Comparison of ENCODE assay signal across 17 cellular contexts in genomic region chr10:23534328-23534727, GRCh38.
"Had no signal": no experiment of that assay in that cellular context is flagged by ENCODE, and none has a peak within 500 bp of the region (broad histone marks: within the 10 kb centered on the region; RNA-seq: fewer than 3 reads in every experiment).

No MANE protein-coding gene starts in this region.

- H3K27me3 ChIP-seq: adrenal gland had no signal

- H3K4me1 ChIP-seq: adrenal gland had no signal

- H3K36me3 ChIP-seq: adrenal gland had no signal

- H3K4me1 Mint-ChIP-seq: natural killer cell had no signal

- H3K9me3 ChIP-seq: adrenal gland, mucosa of descending colon had no signal

- H3K27ac Mint-ChIP-seq: memory B cell; natural killer cell; stimulated activated naive B cell treated with anti-CD40 and anti-IgM and Interleukin-4, amounts not matched to agents 10 μg/mL and 1 μg/mL and 100 μg/mL, for 72 hours had no signal

- H3K4me3 Mint-ChIP-seq: memory B cell; natural killer cell; stimulated activated naive B cell treated with anti-CD40 and anti-IgM and Interleukin-4, amounts not matched to agents 10 μg/mL and 1 μg/mL and 100 μg/mL, for 72 hours had no signal

- H3K36me3 Mint-ChIP-seq: memory B cell; natural killer cell; stimulated activated naive B cell treated with anti-CD40 and anti-IgM and Interleukin-4, amounts not matched to agents 10 μg/mL and 1 μg/mL and 100 μg/mL, for 72 hours had no signal

- ATAC-seq: left ventricle myocardium superior; mucosa of descending colon; natural killer cell; Right ventricle myocardium inferior; stimulated activated naive B cell treated with anti-CD40 and anti-IgM and Interleukin-4, amounts not matched to agents 10 μg/mL and 1 μg/mL and 100 μg/mL, for 72 hours had no signal

- H3K27ac ChIP-seq: adrenal gland, epithelial cell of prostate, SK-N-MC had no signal

- H3K4me3 ChIP-seq: adrenal gland, mucosa of descending colon, SK-N-MC had no signal

- H3K9me3 Mint-ChIP-seq: memory B cell; natural killer cell; stimulated activated naive B cell treated with anti-CD40 and anti-IgM and Interleukin-4, amounts not matched to agents 10 μg/mL and 1 μg/mL and 100 μg/mL, for 72 hours had no signal

- DNase-seq: activated CD4-positive, CD25-positive, alpha-beta regulatory T cell; activated CD8-positive, alpha-beta memory T cell treated with anti-CD3 and anti-CD28 coated beads, Interleukin-2, amount 50 U/mL, for 48 hours; adrenal gland; foreskin melanocyte; kidney glomerular epithelial cell; left ventricle myocardium superior; mucosa of descending colon; natural killer cell; posterior cingulate gyrus; retina; stimulated activated CD4-positive, alpha-beta T cell treated with anti-CD3 and anti-CD28 coated beads, Interleukin-15, amount 100 ng/mL, for 24 hours; stimulated activated CD4-positive, alpha-beta T cell treated with anti-CD3 and anti-CD28 coated beads, Interleukin-4, amount 100 ng/mL, for 1 hour; stimulated activated naive B cell treated with anti-CD40 and anti-IgM and Interleukin-4, amounts not matched to agents 10 μg/mL and 1 μg/mL and 100 μg/mL, for 72 hours had no signal
